14 cellular contexts compared by ENCODE assay signal in the genomic region with DNA sequence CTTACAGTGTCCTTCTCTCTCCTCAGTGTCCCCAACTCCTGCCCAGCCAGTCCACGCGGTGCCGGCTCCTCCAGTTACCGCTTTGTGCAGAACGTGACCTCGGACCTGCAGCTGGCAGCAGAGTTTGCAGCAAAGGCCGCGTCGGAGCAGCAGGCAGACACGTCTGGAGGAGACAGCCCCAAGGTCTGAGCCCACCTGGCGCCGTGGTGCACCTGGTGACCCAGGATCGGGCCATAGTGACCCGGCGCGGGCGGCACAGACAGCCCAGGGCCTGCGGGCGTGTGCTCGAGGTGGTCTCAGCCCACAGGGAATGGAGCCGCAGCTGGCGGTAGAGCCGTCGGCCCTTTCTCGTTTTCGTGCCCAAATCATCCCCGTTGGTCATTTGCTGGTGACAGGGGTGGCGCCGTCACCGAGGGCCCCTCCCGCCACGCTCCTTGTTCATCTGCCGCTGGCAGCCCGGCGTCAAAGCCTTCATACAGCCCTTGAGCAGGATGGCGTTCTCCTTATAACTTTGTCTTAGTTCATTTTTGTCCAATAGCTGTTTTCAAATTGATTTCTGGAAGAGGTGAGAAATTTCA.
"Had no signal": no experiment of that assay in that cellular context is flagged by ENCODE, and none has a peak within 500 bp of the region (broad histone marks: within the 10 kb centered on the region; RNA-seq: fewer than 3 reads in every experiment).

No MANE protein-coding gene starts in this region.

- H3K9me3 ChIP-seq: ovary, right atrium auricular region, testis, tibial nerve had no signal

- H3K4me3 Mint-ChIP-seq: dendritic cell treated with granulocyte-macrophage colony-stimulating factor and Interleukin-4, amounts not matched to agents 40 ng/mL and 50 ng/mL, for 4 days; immature natural killer cell; stimulated activated memory B cell treated with anti-CD40 and anti-IgM and Interleukin-4, amounts not matched to agents 10 μg/mL and 1 μg/mL and 100 μg/mL, for 72 hours; stimulated activated naive CD8-positive, alpha-beta T cell treated with anti-CD3 and anti-CD28 coated beads, Interleukin-15, Interleukin-2, amounts not matched to agents 100 ng/mL and 50 ng/mL, for 24 hours had no signal

- H3K4me2 ChIP-seq: smooth muscle cell had no signal

- H3K27ac ChIP-seq: foreskin keratinocyte, ovary, right atrium auricular region, testis had no signal

- DNase-seq: cerebellar nuclear complex had no signal

- H3K4me3 ChIP-seq: ovary, right atrium auricular region, smooth muscle cell, testis, tibial nerve had no signal

- FAIRE-seq: colon, keratinocyte had no signal

- H3K27ac Mint-ChIP-seq: dendritic cell treated with granulocyte-macrophage colony-stimulating factor and Interleukin-4, amounts not matched to agents 40 ng/mL and 50 ng/mL, for 4 days; immature natural killer cell; stimulated activated memory B cell treated with anti-CD40 and anti-IgM and Interleukin-4, amounts not matched to agents 10 μg/mL and 1 μg/mL and 100 μg/mL, for 72 hours; stimulated activated naive CD8-positive, alpha-beta T cell treated with anti-CD3 and anti-CD28 coated beads, Interleukin-15, Interleukin-2, amounts not matched to agents 100 ng/mL and 50 ng/mL, for 24 hours had no signal

- H3K4me1 ChIP-seq: foreskin keratinocyte had no signal

- H3K27me3 ChIP-seq: foreskin keratinocyte, ovary, right atrium auricular region, testis, tibial nerve had no signal

- H3K27me3 Mint-ChIP-seq: dendritic cell treated with granulocyte-macrophage colony-stimulating factor and Interleukin-4, amounts not matched to agents 40 ng/mL and 50 ng/mL, for 4 days; naive thymus-derived CD4-positive, alpha-beta T cell; stimulated activated memory B cell treated with anti-CD40 and anti-IgM and Interleukin-4, amounts not matched to agents 10 μg/mL and 1 μg/mL and 100 μg/mL, for 72 hours; stimulated activated naive CD8-positive, alpha-beta T cell treated with anti-CD3 and anti-CD28 coated beads, Interleukin-15, Interleukin-2, amounts not matched to agents 100 ng/mL and 50 ng/mL, for 24 hours had no signal

- H3K36me3 Mint-ChIP-seq: immature natural killer cell had no signal

- H3K36me3 ChIP-seq: ovary had no signal

- H3K9me3 Mint-ChIP-seq: dendritic cell treated with granulocyte-macrophage colony-stimulating factor and Interleukin-4, amounts not matched to agents 40 ng/mL and 50 ng/mL, for 4 days; immature natural killer cell; stimulated activated memory B cell treated with anti-CD40 and anti-IgM and Interleukin-4, amounts not matched to agents 10 μg/mL and 1 μg/mL and 100 μg/mL, for 72 hours; stimulated activated naive CD8-positive, alpha-beta T cell treated with anti-CD3 and anti-CD28 coated beads, Interleukin-15, Interleukin-2, amounts not matched to agents 100 ng/mL and 50 ng/mL, for 24 hours had no signal
